7 cellular contexts compared by ENCODE assay signal in genomic region chr6:142902636-142903053, GRCh38. TPM values are rescaled to one million over a fixed set of nuclear protein-coding genes. Genes with fewer than 3 reads are reported as not detected.
DNase-seq lines count a peak whose midpoint lies in the region; ATAC-seq and TF ChIP-seq lines count a peak whose summit lies in the region.

No MANE protein-coding gene starts in this region.

- peak overlapping the region; percentile 7; the same call in 1 of the 2 replicates for H3K9ac ChIP-seq in OCI-LY1 (ENCODE audit: low read length)
- peak overlapping the region; percentile 83 for H3K9ac ChIP-seq in smooth muscle cell (ENCODE audit: low read depth)

- H3F3A ChIP-seq in OCI-LY1 (ENCODE audit: insufficient read depth, low read length) (no peaks in the 10 kb centered on the region), smooth muscle cell (ENCODE audit: low read depth) (no peaks in the 10 kb centered on the region)

- intact Hi-C loops in Caco-2 (cut with micrococcal nuclease; ENCODE audit: unreplicated experiment): no loop called here

- CTCF ChIA-PET in Caco-2 (lab: Charles Lee): no interaction called here

- no peak overlapping the region for H3K4me3 Mint-ChIP-seq in Caco-2 (ENCODE audit: unreplicated experiment)

- H3K79me2 ChIP-seq in OCI-LY1 (ENCODE audit: insufficient read depth, low read length) (peaks cover 42% of the 10 kb centered on the region), smooth muscle cell (ENCODE audit: low read depth) (peaks cover 50% of the 10 kb centered on the region)

- H3K27me3 Mint-ChIP-seq in Caco-2 (ENCODE audit: insufficient read depth, unreplicated experiment): peaks cover 6% of the 10 kb centered on the region

- POLR2A ChIA-PET in Caco-2 (lab: Charles Lee): no interaction called here

- no peak for TF ChIP-seq POLR2A in gastroesophageal sphincter (IDR thresholded peaks at IDR 0.05)

- H3K9me3 ChIP-seq in OCI-LY1 (ENCODE audit: low read length): no peaks in the 10 kb centered on the region
- H3K9me3 ChIP-seq in gastroesophageal sphincter: no peaks in the 10 kb centered on the region
- no peaks in the 10 kb centered on the region for H3K9me3 ChIP-seq in smooth muscle cell (replicated peaks; ENCODE audit: low read depth)
- H3K9me3 ChIP-seq in Caco-2: no peaks in the 10 kb centered on the region

- H3K4me2 ChIP-seq in OCI-LY1 (ENCODE audit: low read length): peak overlapping the region; percentile 54
- peak overlapping the region; percentile 77 for H3K4me2 ChIP-seq in smooth muscle cell

- H4K20me1 ChIP-seq in OCI-LY1 (ENCODE audit: insufficient read depth, low read length) (no peaks in the 10 kb centered on the region), smooth muscle cell (ENCODE audit: low read depth) (no peaks in the 10 kb centered on the region)

- H2AFZ ChIP-seq in OCI-LY1 (ENCODE audit: low read length): no peak overlapping the region
- H2AFZ ChIP-seq in smooth muscle cell (ENCODE audit: low read depth): peak overlapping the region; percentile 17

- no TSS peak for BruUV-seq in Caco-2 (replicated peaks; lab: Mats Ljungman, UMichigan)

- TF ChIP-seq CTCF in OCI-LY1 (IDR thresholded peaks at IDR 0.05; ENCODE audit: low read length) (no peak), gastroesophageal sphincter (IDR thresholded peaks at IDR 0.05) (no peak), smooth muscle cell (IDR thresholded peaks at IDR 0.05; ENCODE audit: borderline replicate concordance, insufficient read depth, poor library complexity, severe bottlenecking) (no peak), Caco-2 (IDR thresholded peaks at IDR 0.05; ENCODE audit: insufficient read depth in 1 of 2, low read depth in 1 of 2, low read length in 1 of 2, severe bottlenecking in 1 of 2, unreplicated experiment in 1 of 2) (no peak)

- H3K27ac ChIP-seq in OCI-LY1 (ENCODE audit: low read depth, low read length, poor library complexity, severe bottlenecking) (peak overlapping the region; percentile 75), gastroesophageal sphincter (peak overlapping the region in 1 of 4 donors; percentile 6), smooth muscle cell (ENCODE audit: low read depth) (peak overlapping the region; percentile 99)

- 11 to 37% methylated on average over 4 of the region's 4 CpGs for WGBS in gastroesophageal sphincter (ENCODE audit: low coverage in 1 of 2), 2 donors
- WGBS in smooth muscle cell (ENCODE audit: low lambda C conversion rate): 12% methylated on average over 4 of the region's 4 CpGs

- H3K36me3 Mint-ChIP-seq in Caco-2 (ENCODE audit: insufficient read depth, unreplicated experiment): no peaks in the 10 kb centered on the region

- peaks cover 8% of the 10 kb centered on the region; the same call in 1 of the 2 replicates for H3K36me3 ChIP-seq in OCI-LY1 (ENCODE audit: insufficient read depth, low read length)
- no peaks in the 10 kb centered on the region for H3K36me3 ChIP-seq in gastroesophageal sphincter
- H3K36me3 ChIP-seq in smooth muscle cell (ENCODE audit: low read depth): no peaks in the 10 kb centered on the region
- H3K36me3 ChIP-seq in Caco-2 (ENCODE audit: control insufficient read depth, insufficient read depth, low read length): no peaks in the 10 kb centered on the region

- no peaks in the 10 kb centered on the region for H3K9me3 Mint-ChIP-seq in Caco-2 (ENCODE audit: unreplicated experiment)

- TF ChIP-seq EP300 in gastroesophageal sphincter (IDR thresholded peaks at IDR 0.05): no peak

- H3K27me3 ChIP-seq in OCI-LY1 (ENCODE audit: insufficient read depth, low read length): no peaks in the 10 kb centered on the region
- no peaks in the 10 kb centered on the region for H3K27me3 ChIP-seq in gastroesophageal sphincter
- H3K27me3 ChIP-seq in smooth muscle cell (ENCODE audit: low read depth): no peaks in the 10 kb centered on the region
- H3K27me3 ChIP-seq in Caco-2 (replicated peaks; ENCODE audit: control insufficient read depth, insufficient read depth, low read length): no peaks in the 10 kb centered on the region

- H3K4me3 ChIP-seq in OCI-LY1 (ENCODE audit: low read depth, low read length, poor library complexity, severe bottlenecking) (peak overlapping the region; percentile 21), gastroesophageal sphincter (no peak overlapping the region), smooth muscle cell (peak overlapping the region; percentile 19), Caco-2 (ENCODE audit: low read depth, low read length) (no peak overlapping the region)

- H3K4me1 ChIP-seq in OCI-LY1 (ENCODE audit: insufficient read depth, low read length, severe bottlenecking): peaks cover 55% of the 10 kb centered on the region
- peaks cover 6 to 40% (median 15%) of the 10 kb centered on the region in 3 donors for H3K4me1 ChIP-seq in gastroesophageal sphincter
- peaks cover 27% of the 10 kb centered on the region for H3K4me1 ChIP-seq in smooth muscle cell (ENCODE audit: low read depth)
- H3K4me1 ChIP-seq in Caco-2: no peaks in the 10 kb centered on the region

- DNase-seq in activated T-helper 1 cell treated with Interleukin-2 at 50 U/mL for 16 hours (ENCODE audit: low read depth) (peak; percentile 70), smooth muscle cell (lab: John Stamatoyannopoulos, UW; ENCODE audit: unreplicated experiment) (no peak), Caco-2 (no peak)

- peak; percentile 52 for ATAC-seq in GM18867 (IDR thresholded peaks at IDR 0.05; ENCODE audit: unreplicated experiment)
- ATAC-seq in HG03045 (IDR thresholded peaks at IDR 0.05; ENCODE audit: unreplicated experiment): peak; percentile 77
- ATAC-seq in gastroesophageal sphincter: peak; percentile 55

- no peak overlapping the region for H3K27ac Mint-ChIP-seq in Caco-2 (ENCODE audit: unreplicated experiment)

- no peaks in the 10 kb centered on the region for H3K9me2 ChIP-seq in OCI-LY1 (ENCODE audit: low read depth, low read length)

- no peaks in the 10 kb centered on the region for H3K4me1 Mint-ChIP-seq in Caco-2 (ENCODE audit: low read depth, unreplicated experiment)

RNA-seq across cellular contexts. Expression of gene HIVEP2, which starts 42.3 kb away (rescaled TPM):
- total RNA-seq in gastroesophageal sphincter (10 to 100 TPM; 17.1 to 28.1 (median 24.9) TPM), smooth muscle cell (11.7 and 12.5 TPM in 2 replicates), Caco-2 (2022) (1.0 and 4.3 TPM in 2 replicates)
- polyA plus RNA-seq in smooth muscle cell: 3.2 and 4.9 TPM in 2 replicates

Comparison
In these comparisons a context has a peak if more than half of its experiments do, and no peak if none do; other contexts are left out.
1. H3K4me3 ChIP-seq: peak in OCI-LY1 (single experiment) and smooth muscle cell (single experiment); none in gastroesophageal sphincter (0 of 2) and Caco-2 (single experiment).
2. Peak in every context shown above with its lines, with median percentiles within 50 percentile points of each other: ATAC-seq.